In the genomic region with DNA sequence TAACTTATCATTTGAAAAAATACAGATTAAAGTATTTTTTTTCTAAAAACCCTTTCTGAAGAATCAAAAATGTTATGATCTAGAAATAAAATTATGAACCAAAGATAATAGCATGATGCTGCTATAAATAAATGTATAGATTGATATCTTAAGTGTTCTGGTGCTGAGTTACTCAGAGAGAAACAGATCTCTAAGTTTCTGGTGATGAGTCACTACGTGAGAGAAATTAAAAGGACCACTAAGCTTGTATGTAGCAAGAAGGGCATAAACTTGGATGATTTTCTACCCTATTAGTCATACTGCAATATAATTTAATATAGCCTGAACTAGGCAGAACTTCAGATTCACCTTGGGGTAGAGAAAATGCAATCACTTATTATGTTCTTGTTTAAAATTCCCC, we compare ENCODE assay signal across 26 cellular contexts.
DNase-seq lines count a peak whose midpoint lies in the region; ATAC-seq and TF ChIP-seq lines count a peak whose summit lies in the region.
"Had no signal": no experiment of that assay in that cellular context is flagged by ENCODE, and none has a peak within 500 bp of the region (broad histone marks: within the 10 kb centered on the region; RNA-seq: fewer than 3 reads in every experiment).

No MANE protein-coding gene starts in this region.

- H3K9me3 ChIP-seq in breast epithelium: no peaks in the 10 kb centered on the region
- H3K9me3 ChIP-seq in testis: no peaks in the 10 kb centered on the region
- H3K9me3 ChIP-seq: Peyer's patch, SJSA1 had no signal

- CTCF ChIA-PET in MCF 10A (lab: Yijun Ruan, JAX): interaction anchor here (0.7 kb wide), 1 partner anchor 308 kb away, joined by 3 read pairs; no protein-coding TSS in a partner anchor

- BruUV-seq in MCF 10A (replicated peaks; lab: Mats Ljungman, UMichigan): no TSS peak

- H3K4me3 ChIP-seq in breast epithelium: no peak overlapping the region
- no peak overlapping the region for H3K4me3 ChIP-seq in testis
- H3K4me3 ChIP-seq: Peyer's patch, SJSA1 had no signal

- H3K27ac Mint-ChIP-seq in MCF 10A (ENCODE audit: low read depth, unreplicated experiment): no peak overlapping the region
- H3K27ac Mint-ChIP-seq: H9; HFFc6; T-helper 1 cell treated with Interleukin-12 subunit alpha and Interleukin-12 subunit beta and Interleukin-4 antibody, amounts not matched to agents 30 μg/mL and 1 μg/mL, for 36 hours had no signal

- intact Hi-C loops in MCF 10A (cut with micrococcal nuclease) (no loop called here), breast epithelium (cut with DNase I; ENCODE audit: low total_unique reads) (no loop called here), testis (cut with DNase I; ENCODE audit: low total_unique reads) (no loop called here)

- H3K9me3 Mint-ChIP-seq in MCF 10A (ENCODE audit: unreplicated experiment): no peaks in the 10 kb centered on the region

- H3K27ac ChIP-seq in breast epithelium: no peak overlapping the region
- H3K27ac ChIP-seq in testis: no peak overlapping the region
- H3K27ac ChIP-seq: C4-2B, Peyer's patch, SJSA1 had no signal

- H3K27me3 ChIP-seq in breast epithelium (no peaks in the 10 kb centered on the region), testis (no peaks in the 10 kb centered on the region)
- H3K27me3 ChIP-seq: Peyer's patch, SJSA1 had no signal

- POLR2A ChIA-PET in MCF 10A (lab: Yijun Ruan, JAX): interaction anchor here (0.6 kb wide), 1 partner anchor 69 kb away, joined by 3 read pairs; no protein-coding TSS in a partner anchor

- H3K27me3 Mint-ChIP-seq in MCF 10A (ENCODE audit: insufficient read depth, unreplicated experiment): no peaks in the 10 kb centered on the region

- TF ChIP-seq CTCF in MCF 10A (IDR thresholded peaks at IDR 0.05; ENCODE audit: unreplicated experiment) (no peak), breast epithelium (IDR thresholded peaks at IDR 0.05) (no peak), testis (IDR thresholded peaks at IDR 0.05) (no peak)

- no peaks in the 10 kb centered on the region for H3K4me1 Mint-ChIP-seq in MCF 10A (ENCODE audit: insufficient read depth, unreplicated experiment)
- H3K4me1 Mint-ChIP-seq: H9 had no signal

- WGBS in testis, 2 donors: 31 to 75% methylated on average over 1 of the region's 1 CpG

- no peaks in the 10 kb centered on the region for H3K36me3 Mint-ChIP-seq in MCF 10A (ENCODE audit: insufficient read depth, unreplicated experiment)

- DNase-seq in MCF 10A (ENCODE audit: unreplicated experiment) (peak; percentile 12), breast epithelium (ENCODE audit: low spot score in 2 of 2) (no peak), RPMI7951 (ENCODE audit: low read depth) (peak; percentile 2), hepatic stellate cell (ENCODE audit: low spot score) (peak; percentile 2), NCI-H1930 (lab: John Stamatoyannopoulos, UW) (no peak), testis (no peak)
- no peak for DNase-seq in activated naive CD4-positive, alpha-beta T cell (lab: John Stamatoyannopoulos, UW)
- DNase-seq: 8988T, AML-193, EL, GF-D8, H9, HFFc6, Karpas-422, NCI-H1092 treated with DMSO at 0.1 percent for 48 hours, NCI-H146, NCI-H2029 treated with DMSO at 0.1 percent for 48 hours, NCI-H345, NCI-H524 treated with DMSO at 0.1 percent for 48 hours, NCI-H82, Peyer's patch had no signal

- no peak for ATAC-seq in GM19395 (IDR thresholded peaks at IDR 0.05; ENCODE audit: unreplicated experiment)
- ATAC-seq: Right ventricle myocardium inferior had no signal

- no peak overlapping the region for H3K4me3 Mint-ChIP-seq in MCF 10A (ENCODE audit: unreplicated experiment)
- H3K4me3 Mint-ChIP-seq: H9; HFFc6; T-helper 1 cell treated with Interleukin-12 subunit alpha and Interleukin-12 subunit beta and Interleukin-4 antibody, amounts not matched to agents 30 μg/mL and 1 μg/mL, for 36 hours had no signal

- H3K4me1 ChIP-seq in breast epithelium (no peaks in the 10 kb centered on the region), testis (no peaks in the 10 kb centered on the region)
- H3K4me1 ChIP-seq: Peyer's patch, SJSA1 had no signal

- TF ChIP-seq POLR2A in breast epithelium (IDR thresholded peaks at IDR 0.05) (no peak), testis (IDR thresholded peaks at IDR 0.05) (no peak)

- H3K36me3 ChIP-seq in breast epithelium (no peaks in the 10 kb centered on the region), testis (ENCODE audit: low read depth, missing control alignments) (no peaks in the 10 kb centered on the region)
- H3K36me3 ChIP-seq: Peyer's patch, SJSA1 had no signal

Comparison
In these comparisons a context has a peak if more than half of its experiments do, and no peak if none do; other contexts are left out.
1. DNase-seq: peak in MCF 10A (single experiment), RPMI7951 (single experiment) and hepatic stellate cell (single experiment); none in breast epithelium (0 of 2), NCI-H1930 (0 of 2), activated naive CD4-positive, alpha-beta T cell (0 of 4) and testis (single experiment).